Comparison of ENCODE assay signal across 12 cellular contexts in the genomic region with DNA sequence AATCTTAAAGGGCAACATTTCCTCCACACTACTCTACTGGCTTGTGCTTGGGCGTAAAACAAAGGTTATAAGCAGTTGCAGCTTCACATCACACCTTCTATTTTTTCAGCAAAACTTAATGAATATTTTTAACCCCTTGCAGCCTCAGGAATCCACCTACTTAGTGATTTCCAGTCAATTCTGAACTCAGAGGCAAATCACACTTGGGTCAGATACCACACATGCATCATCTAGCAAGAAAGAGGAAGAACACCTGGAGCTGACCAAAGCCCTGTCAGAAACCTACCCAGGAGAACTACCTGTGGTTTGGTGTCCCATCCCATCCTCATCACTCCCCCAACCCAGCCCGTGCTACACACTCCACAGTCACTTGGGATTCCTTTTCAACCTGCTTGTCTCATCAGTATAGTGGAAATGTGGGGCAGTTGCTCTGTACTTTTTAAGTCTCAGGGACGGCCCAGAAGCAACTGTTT. TPM values are rescaled to one million over a fixed set of nuclear protein-coding genes. Genes with fewer than 3 reads are reported as not detected.
DNase-seq lines count a peak whose midpoint lies in the region; ATAC-seq, FAIRE-seq and TF ChIP-seq lines count a peak whose summit lies in the region.
"Had no signal": no experiment of that assay in that cellular context is flagged by ENCODE, and none has a peak within 500 bp of the region (broad histone marks: within the 10 kb centered on the region; RNA-seq: fewer than 3 reads in every experiment).

No MANE protein-coding gene starts in this region.

- H3K23ac ChIP-seq in H1 (ENCODE audit: insufficient read length) = no peak overlapping the region

- H3K4me2 ChIP-seq in H1 (ENCODE audit: insufficient read depth in 1 of 2, low read depth in 2 of 2, low read length in 2 of 2) = no peak overlapping the region

- intact Hi-C loops in CD14-positive monocyte (cut with micrococcal nuclease) = no loop called here

- TF ChIP-seq POLR2A in H1 (IDR thresholded peaks at IDR 0.05; ENCODE audit: control extremely low read depth in 1 of 2, low read depth in 2 of 2, low read length in 2 of 2) = no peak

- H3K18ac ChIP-seq in H1 (ENCODE audit: extremely low read depth, low read length) = no peak overlapping the region

- no peak overlapping the region for H2AK5ac ChIP-seq in H1 (ENCODE audit: low read depth, low read length)

- no peak overlapping the region for H3K4me3 ChIP-seq in H1 (ENCODE audit: extremely low read depth in 1 of 4, insufficient read depth in 2 of 4, low read depth in 3 of 4, low read length in 4 of 4)
- H3K4me3 ChIP-seq: thyroid gland had no signal

- no peak overlapping the region for H2BK15ac ChIP-seq in H1 (ENCODE audit: low read length)

- no peak overlapping the region for H2AFZ ChIP-seq in H1 (ENCODE audit: low read length)

- no peak overlapping the region for H2BK5ac ChIP-seq in H1 (ENCODE audit: low read depth, low read length)

- H3K9me3 ChIP-seq in H1 (ENCODE audit: insufficient read depth in 2 of 2, low read depth in 1 of 2, low read length in 1 of 2) = peaks cover 21 to 29% of the 10 kb centered on the region in 2 experiments
- H3K9me3 ChIP-seq: thyroid gland had no signal

- no peaks in the 10 kb centered on the region for H3K27me3 Mint-ChIP-seq in CD14-positive monocyte (ENCODE audit: low read depth in 3 of 3)

- CTCF ChIA-PET in H1 (lab: Charles Lee; ENCODE audit: partially characterized antibody) = interaction anchor here (1.0 kb wide), 1 partner anchor 10 kb away, joined by 3 read pairs; no protein-coding TSS in a partner anchor

- H4K5ac ChIP-seq in H1 (ENCODE audit: insufficient read length, low read depth, low read length) = no peak overlapping the region

- peaks cover 9 to 33% (median 24%) of the 10 kb centered on the region in 4 experiments; a peak in 7 of 8 replicates for H3K36me3 ChIP-seq in H1 (ENCODE audit: control insufficient read depth in 2 of 4, insufficient read depth in 4 of 4, low read length in 3 of 4)

- peaks cover 0 to 2% of the 10 kb centered on the region in 2 experiments for H4K20me1 ChIP-seq in H1 (replicated peaks in 1 of 2; ENCODE audit: control insufficient read depth in 1 of 2, insufficient read depth in 2 of 2, low read length in 2 of 2)

- no peak for TF ChIP-seq EP300 in H1 (IDR thresholded peaks at IDR 0.05; ENCODE audit: borderline replicate concordance in 1 of 2, low read depth in 2 of 2, low read length in 2 of 2)

- FAIRE-seq in H1 (lab: Jason Lieb, UNC) = peak; percentile 7

- no peak overlapping the region for H2BK12ac ChIP-seq in H1 (ENCODE audit: low read depth, low read length)

- WGBS in H1 (ENCODE audit: extremely low coverage in 1 of 2, insufficient coverage in 1 of 2, insufficient read length in 1 of 2, insufficient replicate concordance in 2 of 2, low coverage in 1 of 2, low lambda C conversion rate in 2 of 2, missing lambda C conversion rate in 1 of 2), 2 experiments = 94% methylated on average over 3 of the region's 3 CpGs; no CpG with 5 or more reads in 1 of the 2 experiments

- H3K4me1 Mint-ChIP-seq in CD14-positive monocyte = peaks cover 2% of the 10 kb centered on the region

- POLR2A ChIA-PET in H1 (lab: Charles Lee; ENCODE audit: partially characterized antibody) = interaction anchor here (0.6 kb wide), 1 partner anchor 280 kb away, joined by 3 read pairs; no protein-coding TSS in a partner anchor

- H3K23me2 ChIP-seq in H1 (ENCODE audit: low read depth, low read length) = no peaks in the 10 kb centered on the region

- H3K27ac ChIP-seq in H1 (ENCODE audit: low read depth, low read length) = no peak overlapping the region
- H3K27ac ChIP-seq: thyroid gland had no signal

- DNase-seq in H1 (ENCODE audit: low read depth in 1 of 2, low spot score in 2 of 2) (no peak), CD14-positive monocyte (ENCODE audit: low spot score) (no peak), nucleus accumbens (lab: John Stamatoyannopoulos, UW) (no peak), T-helper 9 cell (no peak)
- DNase-seq in activated CD8-positive, alpha-beta memory T cell treated with anti-CD3 and anti-CD28 coated beads, Interleukin-2, amount 50 U/mL, for 48 hours = no peak
- DNase-seq: activated effector memory CD4-positive, alpha-beta T cell treated with anti-CD3 and anti-CD28 coated beads, Interleukin-2, amount 50 U/mL, for 16 hours; stimulated activated CD4-positive, alpha-beta T cell treated with anti-CD3 and anti-CD28 coated beads, Interleukin-15, amount 100 ng/mL, for 24 hours; thyroid gland had no signal

- peaks cover 13 to 33% (median 24%) of the 10 kb centered on the region in 7 donors for H3K9me3 Mint-ChIP-seq in CD14-positive monocyte

- no peak overlapping the region for H3K9ac ChIP-seq in H1 (replicated peaks in 1 of 4; ENCODE audit: extremely low read depth in 1 of 4, low read depth in 3 of 4, low read length in 3 of 4)

- TF ChIP-seq RAD21 in H1 (IDR thresholded peaks at IDR 0.05 in 1 of 2, conservative IDR thresholded peaks at IDR 0.05 in 1 of 2; ENCODE audit: low read depth in 2 of 2, low read length in 2 of 2) = no peak

- ATAC-seq in GM18870 (IDR thresholded peaks at IDR 0.05; ENCODE audit: unreplicated experiment) (peak; percentile 84), GM21447 (IDR thresholded peaks at IDR 0.05; ENCODE audit: unreplicated experiment) (peak; percentile 87), HG03103 (IDR thresholded peaks at IDR 0.05; ENCODE audit: low read depth, unreplicated experiment) (peak; percentile 72)

- no peaks in the 10 kb centered on the region for H3K27me3 ChIP-seq in H1 (replicated peaks in 1 of 4; ENCODE audit: control insufficient read depth in 3 of 4, extremely low read depth in 1 of 4, insufficient read depth in 3 of 4, low read length in 3 of 4)
- H3K27me3 ChIP-seq: thyroid gland had no signal

- H4K91ac ChIP-seq in H1 (replicated peaks; ENCODE audit: insufficient read length, low read length) = no peak overlapping the region

- peaks cover 5 to 99% of the 10 kb centered on the region in 2 experiments; a peak in 3 of 4 replicates for H3K79me2 ChIP-seq in H1 (ENCODE audit: control insufficient read depth in 1 of 2, insufficient read depth in 2 of 2, low read length in 2 of 2)

- no peak overlapping the region for H3K4me3 Mint-ChIP-seq in CD14-positive monocyte
- H3K4me3 Mint-ChIP-seq: T-helper 1 cell treated with Interleukin-12 subunit alpha and Interleukin-12 subunit beta and Interleukin-4 antibody, amounts not matched to agents 30 μg/mL and 1 μg/mL, for 36 hours had no signal

- peaks cover 9% of the 10 kb centered on the region for H3K79me1 ChIP-seq in H1 (ENCODE audit: low read depth, low read length)

- no peak overlapping the region for H3K56ac ChIP-seq in H1 (replicated peaks; ENCODE audit: insufficient read length, low read depth, low read length)

- no peak overlapping the region for H3K4ac ChIP-seq in H1 (replicated peaks; ENCODE audit: insufficient read length, low read depth, low read length)

- peaks cover 30 to 36% of the 10 kb centered on the region in 2 donors for H3K36me3 Mint-ChIP-seq in CD14-positive monocyte

- H3K27ac Mint-ChIP-seq in CD14-positive monocyte = no peak overlapping the region
- H3K27ac Mint-ChIP-seq: T-helper 1 cell treated with Interleukin-12 subunit alpha and Interleukin-12 subunit beta and Interleukin-4 antibody, amounts not matched to agents 30 μg/mL and 1 μg/mL, for 36 hours had no signal

- H2BK20ac ChIP-seq in H1 (ENCODE audit: low read length) = no peak overlapping the region

- no peak overlapping the region for H4K8ac ChIP-seq in H1 (ENCODE audit: extremely low read depth, insufficient read depth, low read length)

- H2BK120ac ChIP-seq in H1 (replicated peaks; ENCODE audit: low read depth, low read length) = no peak overlapping the region

- peak overlapping the region; percentile 45 for H3K14ac ChIP-seq in H1 (ENCODE audit: insufficient read length)

- no peaks in the 10 kb centered on the region for H3K4me1 ChIP-seq in H1 (replicated peaks in 1 of 4; ENCODE audit: control insufficient read depth in 3 of 4, insufficient read depth in 4 of 4, low read length in 3 of 4)
- H3K4me1 ChIP-seq: thyroid gland had no signal

- TF ChIP-seq CTCF in H1 (IDR thresholded peaks at IDR 0.05; ENCODE audit: control extremely low read depth in 1 of 3, insufficient read depth in 1 of 3, low read depth in 1 of 3, low read length in 3 of 3) (no peak), CD14-positive monocyte (IDR thresholded peaks at IDR 0.05) (no peak)

TF ChIP-seq in H1, 55 proteins besides CTCF, POLR2A, EP300 and RAD21 (continues in another document):
- no peak for TF ChIP-seq TCF12 (IDR thresholded peaks at IDR 0.05; ENCODE audit: low read depth, low read length)
- no peak for TF ChIP-seq CBX8 (IDR thresholded peaks at IDR 0.05; ENCODE audit: borderline replicate concordance, low read depth, low read length)
- TF ChIP-seq TBP (IDR thresholded peaks at IDR 0.05; ENCODE audit: low read depth, low read length) = no peak
- no peak for TF ChIP-seq SRF (IDR thresholded peaks at IDR 0.05; ENCODE audit: low read depth, low read length)
- TF ChIP-seq SUZ12 (IDR thresholded peaks at IDR 0.05; ENCODE audit: low read length) = no peak
- no peak for TF ChIP-seq KDM4A (IDR thresholded peaks at IDR 0.05; ENCODE audit: low read depth, low read length, severe bottlenecking)
- no peak for TF ChIP-seq SP2 (IDR thresholded peaks at IDR 0.05; ENCODE audit: low read length)

RNA-seq across cellular contexts. Expression of a gene that starts 25.5 kb away (rescaled TPM):
- 52.9 and 53.9 TPM in 2 replicates for total RNA-seq in H1 (2021; fragmentation: NEBNext Ultra II Directional; extraction: Animal tissue kit (Norgen Biotek cat#: 25700))
- polyA plus RNA-seq in H1 (2011; rRNA removed) = 20.1 and 22.8 TPM in 2 replicates
- 13.0 TPM for polyA plus RNA-seq in H1 (2011; cell fraction: cytosol; rRNA removed)
- polyA plus RNA-seq in H1 (2011; cell fraction: nucleus; rRNA removed) = 23.3 TPM
- 17.1 to 31.6 TPM (median 22.4 TPM) in 4 replicates for polyA plus RNA-seq in H1 (2012, experiment 1 of 2)
- polyA plus RNA-seq in H1 (2012, experiment 2 of 2) = 3.7 TPM
- polyA plus RNA-seq in H1 (2013, experiment 1 of 2) = 37.5 TPM
- polyA plus RNA-seq in H1 (2013, experiment 2 of 2) = 37.9 TPM
- 41.2 and 41.9 TPM in 2 replicates for polyA minus RNA-seq in H1 (2011; rRNA and poly(A)+ RNA removed)
- 14.7 TPM for polyA minus RNA-seq in H1 (2011; cell fraction: cytosol; rRNA and poly(A)+ RNA removed)
- 83.3 TPM for polyA minus RNA-seq in H1 (2011; cell fraction: nucleus; rRNA and poly(A)+ RNA removed)
- 10 to 100 TPM in 1 of 2 donors, 1 to 10 TPM in 1; 9.9 to 13.2 TPM for polyA plus RNA-seq in CD14-positive monocyte

RNA-seq across cellular contexts. Expression of a gene that starts 25.6 kb away (rescaled TPM):
- total RNA-seq in H1 (2021; fragmentation: NEBNext Ultra II Directional; extraction: Animal tissue kit (Norgen Biotek cat#: 25700)) = 8.8 and 15.2 TPM in 2 replicates
- polyA plus RNA-seq in H1 (2011; rRNA removed) (9.7 and 10.0 TPM in 2 replicates), CD14-positive monocyte (under 1 TPM in 1 of 2 donors, not detected in 1; 0.36 TPM)
- polyA plus RNA-seq in H1 (2011; cell fraction: cytosol; rRNA removed) = 20.6 TPM
- 21.1 TPM for polyA plus RNA-seq in H1 (2011; cell fraction: nucleus; rRNA removed)
- polyA plus RNA-seq in H1 (2012, experiment 1 of 2) = 12.2 to 16.4 TPM (median 15.8 TPM) in 4 replicates
- polyA plus RNA-seq in H1 (2012, experiment 2 of 2) = 4.1 TPM
- 13.0 TPM for polyA plus RNA-seq in H1 (2013, experiment 1 of 2)
- 10.2 TPM for polyA plus RNA-seq in H1 (2013, experiment 2 of 2)
- polyA minus RNA-seq in H1 (2011; rRNA and poly(A)+ RNA removed) = 6.7 and 10.3 TPM in 2 replicates
- 7.9 TPM for polyA minus RNA-seq in H1 (2011; cell fraction: cytosol; rRNA and poly(A)+ RNA removed)
- 12.4 TPM for polyA minus RNA-seq in H1 (2011; cell fraction: nucleus; rRNA and poly(A)+ RNA removed)
